8 cellular contexts compared by ENCODE assay signal in the genomic region with DNA sequence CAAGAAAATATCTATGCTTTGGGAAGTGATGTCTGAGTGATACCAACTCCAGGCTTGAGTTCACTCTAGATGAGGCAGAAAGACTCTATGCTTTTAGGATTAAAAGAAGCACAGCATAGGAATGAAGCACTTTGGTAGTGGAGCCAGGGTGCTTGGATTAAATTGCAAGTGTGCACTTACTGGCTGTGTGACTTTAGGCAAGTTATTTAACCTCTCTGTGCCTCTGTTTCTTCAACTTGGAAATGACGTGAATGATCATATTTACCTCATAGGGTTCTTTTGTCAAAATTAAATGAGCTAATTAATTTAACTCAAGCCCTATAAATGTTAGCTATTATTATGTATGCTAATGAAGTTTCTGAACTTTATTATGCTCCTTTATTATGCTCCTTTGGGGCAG.
"Had no signal": no experiment of that assay in that cellular context is flagged by ENCODE, and none has a peak within 500 bp of the region (broad histone marks: within the 10 kb centered on the region; RNA-seq: fewer than 3 reads in every experiment).

No MANE protein-coding gene starts in this region.

- H3K4me3 ChIP-seq: GM12878 had no signal

- DNase-seq: GDM1, GF-D8 had no signal

- ATAC-seq: GM12878 had no signal

- FAIRE-seq: G401.6, GM12891, GM12892, GM18507, GM19239 had no signal
